ENCODE assay signal across 21 cellular contexts in genomic region chr4:139933541-139933940, GRCh38.
DNase-seq lines count a peak whose midpoint lies in the region; ATAC-seq and TF ChIP-seq lines count a peak whose summit lies in the region.
"Had no signal": no experiment of that assay in that cellular context is flagged by ENCODE, and none has a peak within 500 bp of the region (broad histone marks: within the 10 kb centered on the region; RNA-seq: fewer than 3 reads in every experiment).

No MANE protein-coding gene starts in this region.

- H3K4me3 ChIP-seq in right lobe of liver, result no peak overlapping the region
- H3K4me3 ChIP-seq: heart left ventricle, lung, neural progenitor cell, tibial nerve had no signal

- peak; percentile 50 for ATAC-seq in HG02981 (IDR thresholded peaks at IDR 0.05; ENCODE audit: unreplicated experiment)
- ATAC-seq in right lobe of liver, result peak in 3 of 4 donors; percentile 38 to 70 (median 63)

- CTCF ChIA-PET in activated naive CD4-positive, alpha-beta T cell treated with anti-CD3 and anti-CD28 coated beads for 36 hours (lab: Charles Lee), result no interaction called here

- H3K27ac Mint-ChIP-seq in immature natural killer cell, result no peak overlapping the region
- H3K27ac Mint-ChIP-seq in activated naive CD4-positive, alpha-beta T cell treated with anti-CD3 and anti-CD28 coated beads for 36 hours, result no peak overlapping the region
- H3K27ac Mint-ChIP-seq: activated CD4-positive, alpha-beta memory T cell treated with anti-CD3 and anti-CD28 coated beads for 36 hours; CD4-positive, CD25-positive, alpha-beta regulatory T cell; neural progenitor cell; stimulated activated naive CD8-positive, alpha-beta T cell treated with anti-CD3 and anti-CD28 coated beads, Interleukin-15, Interleukin-2, amounts not matched to agents 100 ng/mL and 50 ng/mL, for 24 hours had no signal

- H3K36me3 ChIP-seq in right lobe of liver, result no peaks in the 10 kb centered on the region
- H3K36me3 ChIP-seq: heart left ventricle, neural progenitor cell, tibial nerve had no signal

- H3K36me3 Mint-ChIP-seq in immature natural killer cell, result no peaks in the 10 kb centered on the region
- no peaks in the 10 kb centered on the region for H3K36me3 Mint-ChIP-seq in activated naive CD4-positive, alpha-beta T cell treated with anti-CD3 and anti-CD28 coated beads for 36 hours (ENCODE audit: low read depth)
- H3K36me3 Mint-ChIP-seq: activated CD4-positive, alpha-beta memory T cell treated with anti-CD3 and anti-CD28 coated beads for 36 hours; CD4-positive, CD25-positive, alpha-beta regulatory T cell; neural progenitor cell had no signal

- H3K4me3 Mint-ChIP-seq in immature natural killer cell, result no peak overlapping the region
- H3K4me3 Mint-ChIP-seq in activated naive CD4-positive, alpha-beta T cell treated with anti-CD3 and anti-CD28 coated beads for 36 hours, result no peak overlapping the region
- H3K4me3 Mint-ChIP-seq: activated CD4-positive, alpha-beta memory T cell treated with anti-CD3 and anti-CD28 coated beads for 36 hours; CD4-positive, CD25-positive, alpha-beta regulatory T cell; neural progenitor cell; stimulated activated naive CD8-positive, alpha-beta T cell treated with anti-CD3 and anti-CD28 coated beads, Interleukin-15, Interleukin-2, amounts not matched to agents 100 ng/mL and 50 ng/mL, for 24 hours had no signal

- H3K4me1 ChIP-seq in right lobe of liver, result no peaks in the 10 kb centered on the region

- in situ Hi-C loops in Caki2 (cut with HindIII; ENCODE audit: low pct_unique_long_range_greater_than_20kb, low sequenced_read_pairs), result no loop called here

- H3K27ac ChIP-seq in right lobe of liver, result no peak overlapping the region
- H3K27ac ChIP-seq: epithelial cell of prostate, neural progenitor cell, tibial nerve had no signal

- TF ChIP-seq CTCF in right lobe of liver (IDR thresholded peaks at IDR 0.05), result no peak

- H3K9me3 ChIP-seq in right lobe of liver, result no peaks in the 10 kb centered on the region
- H3K9me3 ChIP-seq: heart left ventricle, tibial nerve had no signal

- no peaks in the 10 kb centered on the region for H3K4me1 Mint-ChIP-seq in immature natural killer cell
- H3K4me1 Mint-ChIP-seq in activated naive CD4-positive, alpha-beta T cell treated with anti-CD3 and anti-CD28 coated beads for 36 hours (ENCODE audit: low read depth), result no peaks in the 10 kb centered on the region
- H3K4me1 Mint-ChIP-seq: CD4-positive, CD25-positive, alpha-beta regulatory T cell had no signal

- no peaks in the 10 kb centered on the region for H3K27me3 ChIP-seq in right lobe of liver
- H3K27me3 ChIP-seq: heart left ventricle, neural progenitor cell, tibial nerve had no signal

- no peaks in the 10 kb centered on the region for H3K9me3 Mint-ChIP-seq in immature natural killer cell
- no peaks in the 10 kb centered on the region for H3K9me3 Mint-ChIP-seq in activated naive CD4-positive, alpha-beta T cell treated with anti-CD3 and anti-CD28 coated beads for 36 hours
- H3K9me3 Mint-ChIP-seq: activated CD4-positive, alpha-beta memory T cell treated with anti-CD3 and anti-CD28 coated beads for 36 hours; CD4-positive, CD25-positive, alpha-beta regulatory T cell; neural progenitor cell; stimulated activated naive CD8-positive, alpha-beta T cell treated with anti-CD3 and anti-CD28 coated beads, Interleukin-15, Interleukin-2, amounts not matched to agents 100 ng/mL and 50 ng/mL, for 24 hours had no signal

- DNase-seq in Caki2 (ENCODE audit: low read depth) (peak; percentile 68), dermis blood vessel endothelial cell (peak; percentile 41), right lobe of liver (no peak), immature natural killer cell (no peak), NCI-H2196 (lab: John Stamatoyannopoulos, UW; ENCODE audit: unreplicated experiment) (no peak), NAMALWA (ENCODE audit: low spot score) (no peak)
- DNase-seq in activated naive CD4-positive, alpha-beta T cell treated with anti-CD3 and anti-CD28 coated beads for 36 hours, result no peak
- DNase-seq: activated CD4-positive, alpha-beta memory T cell treated with anti-CD3 and anti-CD28 coated beads for 36 hours; activated effector memory CD4-positive, alpha-beta T cell treated with Interleukin-2 at 50 U/mL for 16 hours; CD4-positive, CD25-positive, alpha-beta regulatory T cell; DMS 273 treated with DMSO at 0.1 percent for 48 hours; heart left ventricle; KG1; MM.1S; posterior cingulate gyrus had no signal

- no peak for TF ChIP-seq POLR2A in right lobe of liver (IDR thresholded peaks at IDR 0.05)

- peaks cover 2 to 3% (median 2%) of the 10 kb centered on the region in 3 donors for H3K27me3 Mint-ChIP-seq in immature natural killer cell (ENCODE audit: low read depth in 3 of 3)
- H3K27me3 Mint-ChIP-seq in activated naive CD4-positive, alpha-beta T cell treated with anti-CD3 and anti-CD28 coated beads for 36 hours (ENCODE audit: low read depth), result no peaks in the 10 kb centered on the region
- H3K27me3 Mint-ChIP-seq: CD4-positive, CD25-positive, alpha-beta regulatory T cell had no signal

- intact Hi-C loops in right lobe of liver (cut with DNase I), result no loop called here
- intact Hi-C loops in activated naive CD4-positive, alpha-beta T cell treated with anti-CD3 and anti-CD28 coated beads for 36 hours (cut with micrococcal nuclease), result no loop called here

- 47% methylated on average over 5 of the region's 5 CpGs for WGBS in right lobe of liver (ENCODE audit: insufficient coverage, low coverage, low lambda C conversion rate, missing lambda C conversion rate)

Comparison
In these comparisons a context has a peak if more than half of its experiments do, and no peak if none do; other contexts are left out.
1. DNase-seq: peak in Caki2 (single experiment) and dermis blood vessel endothelial cell (single experiment); none in right lobe of liver (0 of 3), immature natural killer cell (0 of 3), NCI-H2196 (single experiment), activated naive CD4-positive, alpha-beta T cell treated with anti-CD3 and anti-CD28 coated beads for 36 hours (single experiment) and NAMALWA (single experiment).